Comparison of ENCODE assay signal across 8 cellular contexts in the genomic region with DNA sequence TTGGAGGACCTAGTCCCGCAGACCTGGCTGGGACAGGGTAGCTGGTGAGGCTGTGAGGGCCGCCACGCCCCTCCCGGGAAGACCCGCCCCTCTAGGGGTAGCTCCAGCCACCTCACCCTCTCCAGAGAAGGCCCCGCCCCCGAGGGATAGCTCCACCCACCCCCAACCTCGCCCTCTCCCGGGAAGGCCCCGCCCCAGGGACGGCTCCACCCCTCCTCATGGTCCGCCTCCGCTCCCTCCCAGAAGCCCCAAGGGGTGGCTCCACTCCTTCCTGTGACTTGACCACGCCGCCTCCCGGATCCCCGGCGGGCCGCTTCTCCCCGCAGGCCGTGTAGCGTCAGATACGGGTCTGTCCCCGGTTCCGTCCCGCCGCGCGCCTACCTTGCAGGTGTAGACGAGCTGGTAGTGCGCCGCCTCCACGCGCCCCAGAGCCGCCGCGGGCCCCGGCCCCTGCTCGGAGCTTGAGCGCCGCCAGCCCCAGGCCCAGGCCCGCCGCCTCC. TPM values are rescaled to one million over a fixed set of nuclear protein-coding genes. Genes with fewer than 3 reads are reported as not detected.
DNase-seq lines count a peak whose midpoint lies in the region; ATAC-seq and TF ChIP-seq lines count a peak whose summit lies in the region.

No MANE protein-coding gene starts in this region.

- H3K9me3 ChIP-seq in HAP-1, result no peaks in the 10 kb centered on the region
- H3K9me3 ChIP-seq in MG63, result no peaks in the 10 kb centered on the region
- peaks cover 7% of the 10 kb centered on the region for H3K9me3 ChIP-seq in SJSA1 (replicated peaks)
- H3K9me3 ChIP-seq in gastroesophageal sphincter, result no peaks in the 10 kb centered on the region
- H3K9me3 ChIP-seq in suprapubic skin, result no peaks in the 10 kb centered on the region

- in situ Hi-C loops in HAP-1 (cut with MboI; ENCODE audit: low sequenced_read_pairs), result no loop called here

- intact Hi-C loops in activated naive CD4-positive, alpha-beta T cell treated with anti-CD3 and anti-CD28 coated beads for 36 hours (cut with micrococcal nuclease), result loop anchor here (1.0 to 2.0 kb wide), 9 partner anchors 40 to 456 kb away; partner anchors contain the start of genes CAMSAP1, QSOX2, SEC16A and UBAC1

- H3K27me3 ChIP-seq in HAP-1 (ENCODE audit: low read depth), result no peaks in the 10 kb centered on the region
- H3K27me3 ChIP-seq in MG63, result no peaks in the 10 kb centered on the region
- H3K27me3 ChIP-seq in SJSA1 (replicated peaks), result no peaks in the 10 kb centered on the region
- peaks cover 30% of the 10 kb centered on the region for H3K27me3 ChIP-seq in gastroesophageal sphincter
- no peaks in the 10 kb centered on the region for H3K27me3 ChIP-seq in suprapubic skin

- no peak for TF ChIP-seq EP300 in gastroesophageal sphincter (IDR thresholded peaks at IDR 0.05)
- TF ChIP-seq EP300 in suprapubic skin (IDR thresholded peaks at IDR 0.05), result no peak

- TF ChIP-seq POLR2A in gastroesophageal sphincter (IDR thresholded peaks at IDR 0.05), result peak; percentile 72 to 83
- TF ChIP-seq POLR2A in suprapubic skin (IDR thresholded peaks at IDR 0.05), result peak in 1 of 2 donors; percentile 57

- peak; percentile 95 for ATAC-seq in gastroesophageal sphincter

- peak overlapping the region; percentile 76 for H3K4me3 ChIP-seq in HAP-1
- H3K4me3 ChIP-seq in MG63, result peak overlapping the region; percentile 68
- peak overlapping the region; percentile 100 for H3K4me3 ChIP-seq in SJSA1
- H3K4me3 ChIP-seq in gastroesophageal sphincter, result peak overlapping the region; percentile 74 to 99
- peak overlapping the region; percentile 92 for H3K4me3 ChIP-seq in suprapubic skin

- no peaks in the 10 kb centered on the region for H3K9me3 Mint-ChIP-seq in activated naive CD4-positive, alpha-beta T cell treated with anti-CD3 and anti-CD28 coated beads for 36 hours

- peak; percentile 89 for DNase-seq in GDM1 (lab: John Stamatoyannopoulos, UW)
- peak; percentile 91 to 99 for DNase-seq in HAP-1 (ENCODE audit: low spot score in 2 of 2)
- DNase-seq in MG63, result peak; percentile 92
- DNase-seq in SJSA1 (ENCODE audit: low read depth in 1 of 2, low spot score in 2 of 2), result peak; percentile 85 to 97
- peak; percentile 98 for DNase-seq in activated naive CD4-positive, alpha-beta T cell treated with anti-CD3 and anti-CD28 coated beads for 36 hours
- DNase-seq in occipital lobe (lab: John Stamatoyannopoulos, UW), result peak; percentile 93
- peak; percentile 98 to 99 for DNase-seq in suprapubic skin (ENCODE audit: low spot score in 2 of 2)

- H3K27ac ChIP-seq in SJSA1 (peak overlapping the region; percentile 65), gastroesophageal sphincter (peak overlapping the region; percentile 49 to 97 (median 92)), suprapubic skin (peak overlapping the region; percentile 96)

- peak overlapping the region; percentile 89 for H3K27ac Mint-ChIP-seq in activated naive CD4-positive, alpha-beta T cell treated with anti-CD3 and anti-CD28 coated beads for 36 hours

- no peaks in the 10 kb centered on the region for H3K27me3 Mint-ChIP-seq in activated naive CD4-positive, alpha-beta T cell treated with anti-CD3 and anti-CD28 coated beads for 36 hours (ENCODE audit: low read depth)

- H3K36me3 Mint-ChIP-seq in activated naive CD4-positive, alpha-beta T cell treated with anti-CD3 and anti-CD28 coated beads for 36 hours (ENCODE audit: low read depth), result no peaks in the 10 kb centered on the region

- H3K4me1 ChIP-seq in HAP-1, result peaks cover 8% of the 10 kb centered on the region
- H3K4me1 ChIP-seq in SJSA1 (replicated peaks), result peaks cover 51% of the 10 kb centered on the region
- peaks cover 0 to 40% (median 17%) of the 10 kb centered on the region in 3 donors for H3K4me1 ChIP-seq in gastroesophageal sphincter
- H3K4me1 ChIP-seq in suprapubic skin, result peaks cover 39% of the 10 kb centered on the region

- H3K36me3 ChIP-seq in HAP-1 (replicated peaks) (no peaks in the 10 kb centered on the region; the same call in 1 of the 2 replicates), MG63 (peaks cover 6% of the 10 kb centered on the region), SJSA1 (peaks cover 46% of the 10 kb centered on the region), gastroesophageal sphincter (peaks cover 0 to 22% of the 10 kb centered on the region in 2 donors), suprapubic skin (peaks cover 2% of the 10 kb centered on the region)

- peak overlapping the region; percentile 84 for H3K4me3 Mint-ChIP-seq in activated naive CD4-positive, alpha-beta T cell treated with anti-CD3 and anti-CD28 coated beads for 36 hours

- H3K4me1 Mint-ChIP-seq in activated naive CD4-positive, alpha-beta T cell treated with anti-CD3 and anti-CD28 coated beads for 36 hours (ENCODE audit: low read depth), result peaks cover 5% of the 10 kb centered on the region

- CTCF ChIA-PET in activated naive CD4-positive, alpha-beta T cell treated with anti-CD3 and anti-CD28 coated beads for 36 hours (lab: Charles Lee), result interaction anchor here (0.5 to 1.4 kb wide), 9 partner anchors 12 to 200 kb away, joined by 3 to 6 read pairs (median 3); partner anchors contain the start of gene SNAPC4

- WGBS in gastroesophageal sphincter (ENCODE audit: low coverage in 1 of 2), 2 donors, result 0% methylated on average over 3 of the region's 43 CpGs; no CpG with 5 or more reads in 1 of the 2 donors
- WGBS in suprapubic skin, result 0% methylated on average over 4 of the region's 43 CpGs

- no peak for TF ChIP-seq CTCF in gastroesophageal sphincter (IDR thresholded peaks at IDR 0.05)
- TF ChIP-seq CTCF in suprapubic skin (IDR thresholded peaks at IDR 0.05), result no peak

RNA-seq across cellular contexts. Expression of gene DNLZ, which starts 0.4 kb away (rescaled TPM):
- 15.2 and 47.9 TPM in 2 replicates for total RNA-seq in MG63 (2014; rRNA removed; shearing (Covaris generic); ENCODE audit: low replicate concordance)
- total RNA-seq in SJSA1 (2014; rRNA removed; shearing (Covaris generic)), result 43.0 and 79.2 TPM in 2 replicates
- 10 to 100 TPM in 1 of 2 experiments, 1 to 10 TPM in 1; 9.9 to 12.0 TPM for total RNA-seq in activated naive CD4-positive, alpha-beta T cell treated with anti-CD3 and anti-CD28 coated beads for 36 hours
- total RNA-seq in gastroesophageal sphincter (10 to 100 TPM in 3 of 4 donors, 1 to 10 TPM in 1; 8.4 to 23.7 (median 15.7) TPM), occipital lobe (4.1 TPM), suprapubic skin (10 to 100 TPM; 11.3 to 46.4 (median 37.9) TPM)

RNA-seq across cellular contexts. Expression of gene CARD9, which starts 10.3 kb away (rescaled TPM):
- 1.7 TPM in 1 of 2 replicates, not detected in the other for total RNA-seq in MG63 (2014; rRNA removed; shearing (Covaris generic); ENCODE audit: low replicate concordance)
- 0.16 and 0.32 TPM in 2 replicates for total RNA-seq in SJSA1 (2014; rRNA removed; shearing (Covaris generic))
- under 1 TPM; 0.12 to 0.22 TPM for total RNA-seq in activated naive CD4-positive, alpha-beta T cell treated with anti-CD3 and anti-CD28 coated beads for 36 hours
- total RNA-seq in gastroesophageal sphincter, result 1 to 10 TPM; 1.3 to 2.3 (median 1.8) TPM
- 0.47 TPM for total RNA-seq in occipital lobe
- total RNA-seq in suprapubic skin, result 1 to 10 TPM; 2.3 to 7.4 (median 3.3) TPM

RNA-seq across cellular contexts. Expression of gene GPSM1, which starts 35.8 kb away (rescaled TPM):
- 31.4 and 46.3 TPM in 2 replicates for total RNA-seq in MG63 (2014; rRNA removed; shearing (Covaris generic); ENCODE audit: low replicate concordance)
- total RNA-seq in SJSA1 (2014; rRNA removed; shearing (Covaris generic)), result 63.0 and 90.4 TPM in 2 replicates
- total RNA-seq in activated naive CD4-positive, alpha-beta T cell treated with anti-CD3 and anti-CD28 coated beads for 36 hours, result 1 to 10 TPM; 9.0 TPM
- total RNA-seq in gastroesophageal sphincter (10 to 100 TPM in 3 of 4 donors, 1 to 10 TPM in 1; 10.0 to 14.9 (median 13.0) TPM), occipital lobe (73.6 TPM), suprapubic skin (10 to 100 TPM; 11.5 to 14.6 (median 13.7) TPM)

RNA-seq across cellular contexts. Expression of gene SNAPC4, which starts 36.8 kb away (rescaled TPM):
- total RNA-seq in MG63 (2014; rRNA removed; shearing (Covaris generic); ENCODE audit: low replicate concordance), result 9.1 and 14.1 TPM in 2 replicates
- total RNA-seq in SJSA1 (2014; rRNA removed; shearing (Covaris generic)), result 3.7 and 6.3 TPM in 2 replicates
- total RNA-seq in activated naive CD4-positive, alpha-beta T cell treated with anti-CD3 and anti-CD28 coated beads for 36 hours, result 10 to 100 TPM; 12.3 to 14.1 TPM
- total RNA-seq in gastroesophageal sphincter, result 1 to 10 TPM; 3.5 to 8.4 (median 5.5) TPM
- 7.2 TPM for total RNA-seq in occipital lobe
- total RNA-seq in suprapubic skin, result 10 to 100 TPM in 2 of 4 donors, 1 to 10 TPM in 2; 6.1 to 11.1 (median 9.8) TPM

RNA-seq across cellular contexts. Expression of gene ENTR1, which starts 47.3 kb away (rescaled TPM):
- total RNA-seq in MG63 (2014; rRNA removed; shearing (Covaris generic); ENCODE audit: low replicate concordance), result 65.6 and 95.9 TPM in 2 replicates
- 25.3 and 34.8 TPM in 2 replicates for total RNA-seq in SJSA1 (2014; rRNA removed; shearing (Covaris generic))
- total RNA-seq in activated naive CD4-positive, alpha-beta T cell treated with anti-CD3 and anti-CD28 coated beads for 36 hours, result 10 to 100 TPM; 85.7 to 91.6 TPM
- total RNA-seq in gastroesophageal sphincter (10 to 100 TPM; 26.3 to 55.1 (median 44.0) TPM), occipital lobe (20.1 TPM), suprapubic skin (10 to 100 TPM; 37.4 to 93.0 (median 49.7) TPM)

Comparison
In these comparisons a context has a peak if more than half of its experiments do, and no peak if none do; other contexts are left out.
1. Peak in every context shown above with its lines: DNase-seq, ATAC-seq, H3K4me3 ChIP-seq and H3K27ac ChIP-seq.